8 cellular contexts compared by ENCODE assay signal in the genomic region with DNA sequence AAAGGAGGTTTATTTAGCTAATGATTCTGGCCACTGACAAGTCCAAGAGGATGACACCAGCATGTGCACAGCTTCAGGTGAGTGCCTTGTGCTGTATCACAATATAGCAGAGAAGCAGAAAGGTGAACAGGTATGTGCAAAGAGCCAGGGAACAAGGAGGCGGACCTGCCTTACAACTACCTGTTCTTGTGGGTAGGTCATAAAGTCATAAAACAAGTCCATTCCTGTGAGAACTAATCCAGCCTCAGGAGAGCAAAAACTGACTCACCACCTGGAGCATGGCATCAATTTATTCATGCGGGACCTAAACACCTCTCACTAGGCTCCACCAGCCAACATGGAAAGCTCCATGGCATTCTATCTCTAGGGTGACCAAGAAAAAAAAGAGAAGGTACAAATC.
"Had no signal": no experiment of that assay in that cellular context is flagged by ENCODE, and none has a peak within 500 bp of the region (broad histone marks: within the 10 kb centered on the region; RNA-seq: fewer than 3 reads in every experiment).

No MANE protein-coding gene starts in this region.

- H3K27ac ChIP-seq: stomach, thoracic aorta, vagina had no signal

- H3K36me3 ChIP-seq: esophagus squamous epithelium, stomach, thoracic aorta, vagina had no signal

- H3K9me3 ChIP-seq: esophagus squamous epithelium, stomach, thoracic aorta, vagina had no signal

- H3K27me3 ChIP-seq: esophagus squamous epithelium, stomach, vagina had no signal

- H3K4me1 ChIP-seq: stomach had no signal

- H3K4me3 ChIP-seq: esophagus squamous epithelium, stomach, thoracic aorta, vagina had no signal

- DNase-seq: dermis blood vessel endothelial cell; esophagus squamous epithelium; foreskin fibroblast; left ventricle myocardium superior; stimulated activated CD4-positive, alpha-beta T cell treated with anti-CD3 and anti-CD28 coated beads, Interleukin-15, amount 100 ng/mL, for 24 hours; stomach had no signal

- ATAC-seq: left ventricle myocardium superior had no signal
